ENCODE assay signal across 19 cellular contexts in the genomic region with DNA sequence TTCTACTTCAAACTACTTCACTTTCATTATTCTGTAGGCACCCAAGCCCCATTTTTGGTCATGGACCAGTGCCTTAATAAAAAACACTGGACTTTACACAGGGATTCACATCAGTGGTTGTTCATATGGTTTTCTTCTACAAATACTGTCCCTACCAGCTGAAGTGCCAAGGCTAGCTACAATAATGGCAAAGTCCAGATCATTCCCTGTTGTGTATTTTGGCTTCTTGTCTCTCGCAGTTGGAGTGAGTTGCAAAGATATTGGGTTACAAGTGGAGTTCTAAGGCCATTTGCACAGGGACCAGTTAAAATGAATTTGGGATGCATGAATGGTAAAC. TPM values are rescaled to one million over a fixed set of nuclear protein-coding genes. Genes with fewer than 3 reads are reported as not detected.
A peak's percentile ranks its signal among the peaks of the same experiment; 100 is the strongest.
DNase-seq lines count a peak whose midpoint lies in the region; ATAC-seq and FAIRE-seq lines count a peak whose summit lies in the region.
"Had no signal": no experiment of that assay in that cellular context is flagged by ENCODE, and none has a peak within 500 bp of the region (broad histone marks: within the 10 kb centered on the region; RNA-seq: fewer than 3 reads in every experiment).

No MANE protein-coding gene starts in this region.

- DNase-seq in NCI-H2107 treated with DMSO at 0.1 percent for 48 hours (lab: John Stamatoyannopoulos, UW; ENCODE audit: unreplicated experiment) (peak; percentile 61), NCI-H2107 (lab: John Stamatoyannopoulos, UW) (no peak), NCI-H2029 treated with DMSO at 0.1 percent for 48 hours (lab: John Stamatoyannopoulos, UW) (peak; percentile 94), SHP77 (lab: John Stamatoyannopoulos, UW) (peak; percentile 13 to 56), small intestine (peak; percentile 56), NCI-H1694 (lab: John Stamatoyannopoulos, UW) (no peak)
- DNase-seq: activated CD4-positive, alpha-beta T cell treated with anti-CD3 and anti-CD28 coated beads, Interleukin-2, amount 10 ng/mL, durations not matched to agents 24 days and 14 days; activated CD8-positive, alpha-beta memory T cell treated with anti-CD3 and anti-CD28 coated beads, Interleukin-2, amount 50 U/mL, for 4 hours; activated naive CD8-positive, alpha-beta T cell treated with anti-CD3 and anti-CD28 coated beads, Interleukin-2, amount 50 U/mL, for 24 hours; H7; NCI-H1930; nephron progenitor cell; RPMI8226; spleen had no signal

- WGBS in small intestine, 3 donors = 8 to 71% (median 41%) methylated on average over 1 of the region's 1 CpG

- no peaks in the 10 kb centered on the region for H3K27me3 ChIP-seq in small intestine (ENCODE audit: control insufficient read depth in 2 of 2, insufficient read depth in 2 of 2, low read length in 2 of 2)
- H3K27me3 ChIP-seq: foreskin keratinocyte, spleen had no signal

- H3K4me1 ChIP-seq in small intestine (ENCODE audit: control insufficient read depth in 2 of 2, insufficient read depth in 1 of 2, low read depth in 1 of 2, low read length in 1 of 2) = no peaks in the 10 kb centered on the region
- H3K4me1 ChIP-seq: spleen had no signal

- ATAC-seq in GM21786 (IDR thresholded peaks at IDR 0.05; ENCODE audit: unreplicated experiment) (no peak), HG03521 (IDR thresholded peaks at IDR 0.05; ENCODE audit: unreplicated experiment) (no peak)
- ATAC-seq: activated naive CD8-positive, alpha-beta T cell treated with anti-CD3 and anti-CD28 coated beads, Interleukin-2, amount 50 U/mL, for 24 hours; foreskin keratinocyte had no signal

- no peaks in the 10 kb centered on the region for H3K9me3 ChIP-seq in small intestine (ENCODE audit: control insufficient read depth, low read depth)

- H3K27ac ChIP-seq in small intestine (ENCODE audit: low read depth in 1 of 2, low read length in 1 of 2) = no peak overlapping the region
- H3K27ac ChIP-seq: foreskin keratinocyte, spleen had no signal

- H3K36me3 ChIP-seq in small intestine (ENCODE audit: control insufficient read depth in 2 of 2, insufficient read depth in 2 of 2, low read length in 2 of 2) = no peaks in the 10 kb centered on the region

- no peak for FAIRE-seq in small intestine (lab: Jason Lieb, UNC)
- FAIRE-seq: A204.1, GM12892 had no signal

- no peak overlapping the region for H3K4me3 ChIP-seq in small intestine (ENCODE audit: low read depth in 1 of 2, low read length in 2 of 2)
- H3K4me3 ChIP-seq: spleen had no signal

RNA-seq across cellular contexts. Expression of gene ANKRD17, which starts 16.7 kb away (rescaled TPM):
- polyA plus RNA-seq in small intestine = 10 to 100 TPM; 12.2 to 13.5 (median 12.3) TPM

Comparison
In these comparisons a context has a peak if more than half of its experiments do, and no peak if none do; other contexts are left out.
1. DNase-seq: peak in NCI-H2107 treated with DMSO at 0.1 percent for 48 hours (single experiment), NCI-H2029 treated with DMSO at 0.1 percent for 48 hours (single experiment), SHP77 (2 of 2) and small intestine (single experiment); none in NCI-H2107 (single experiment) and NCI-H1694 (single experiment).